Comparison of ENCODE assay signal across 16 cellular contexts in genomic region chr7:134712196-134712595, GRCh38.
DNase-seq lines count a peak whose midpoint lies in the region; ATAC-seq and TF ChIP-seq lines count a peak whose summit lies in the region.
"Had no signal": no experiment of that assay in that cellular context is flagged by ENCODE, and none has a peak within 500 bp of the region (broad histone marks: within the 10 kb centered on the region; RNA-seq: fewer than 3 reads in every experiment).

No MANE protein-coding gene starts in this region.

- TF ChIP-seq CTCF in SK-N-SH (IDR thresholded peaks at IDR 0.05) (no peak), gastroesophageal sphincter (IDR thresholded peaks at IDR 0.05) (no peak), uterus (IDR thresholded peaks at IDR 0.05) (no peak), right lobe of liver (IDR thresholded peaks at IDR 0.05) (no peak)

- no peaks in the 10 kb centered on the region for H3K27me3 ChIP-seq in SK-N-SH (ENCODE audit: insufficient read depth)
- H3K27me3 ChIP-seq in gastroesophageal sphincter = no peaks in the 10 kb centered on the region
- H3K27me3 ChIP-seq in uterus = no peaks in the 10 kb centered on the region
- no peaks in the 10 kb centered on the region for H3K27me3 ChIP-seq in right lobe of liver
- H3K27me3 ChIP-seq: neural progenitor cell, vagina had no signal

- CTCF ChIA-PET in SK-N-SH (lab: Yijun Ruan, JAX) = no interaction called here

- H3K9me3 ChIP-seq in SK-N-SH (no peaks in the 10 kb centered on the region), gastroesophageal sphincter (no peaks in the 10 kb centered on the region), uterus (no peaks in the 10 kb centered on the region), right lobe of liver (no peaks in the 10 kb centered on the region)
- H3K9me3 ChIP-seq: vagina had no signal

- no peaks in the 10 kb centered on the region for H3K36me3 ChIP-seq in SK-N-SH (replicated peaks in 1 of 2; ENCODE audit: control insufficient read depth in 1 of 2, insufficient read depth in 2 of 2, low read length in 1 of 2)
- no peaks in the 10 kb centered on the region for H3K36me3 ChIP-seq in gastroesophageal sphincter
- no peaks in the 10 kb centered on the region for H3K36me3 ChIP-seq in uterus
- H3K36me3 ChIP-seq in right lobe of liver = no peaks in the 10 kb centered on the region
- H3K36me3 ChIP-seq: neural progenitor cell, vagina had no signal

- H3K27ac ChIP-seq in SK-N-SH (ENCODE audit: low read depth in 2 of 2, low read length in 1 of 2) (peak overlapping the region in 1 of 2 experiments; percentile 29; a peak in 3 of 4 replicates), gastroesophageal sphincter (peak overlapping the region; percentile 39 to 81 (median 70)), uterus (peak overlapping the region; percentile 18 to 41), right lobe of liver (no peak overlapping the region)
- H3K27ac ChIP-seq: neural progenitor cell, vagina had no signal

- H3K36me3 Mint-ChIP-seq in activated naive CD8-positive, alpha-beta T cell treated with anti-CD3 and anti-CD28 coated beads, Interleukin-2, amount 50 U/mL, for 24 hours (ENCODE audit: low read depth) = no peaks in the 10 kb centered on the region
- H3K36me3 Mint-ChIP-seq in activated naive CD8-positive, alpha-beta T cell treated with anti-CD3 and anti-CD28 coated beads for 36 hours = no peaks in the 10 kb centered on the region
- H3K36me3 Mint-ChIP-seq: CD8-positive, alpha-beta memory T cell; neural progenitor cell had no signal

- H3K79me2 ChIP-seq in SK-N-SH (ENCODE audit: insufficient read depth) = no peaks in the 10 kb centered on the region

- no peak overlapping the region for H3K4me2 ChIP-seq in SK-N-SH
- H3K4me2 ChIP-seq: neural progenitor cell had no signal

- no peak overlapping the region for H3K4me3 ChIP-seq in SK-N-SH (ENCODE audit: low read depth in 2 of 2, low read length in 1 of 2)
- H3K4me3 ChIP-seq in gastroesophageal sphincter = no peak overlapping the region
- H3K4me3 ChIP-seq in uterus = no peak overlapping the region
- H3K4me3 ChIP-seq in right lobe of liver = no peak overlapping the region
- H3K4me3 ChIP-seq: neural progenitor cell, vagina had no signal

- POLR2A ChIA-PET in SK-N-SH (lab: Yijun Ruan, JAX) = no interaction called here

- H3K4me1 ChIP-seq in SK-N-SH (ENCODE audit: control insufficient read depth in 1 of 2, insufficient read depth in 2 of 2, low read depth in 1 of 2, low read length in 1 of 2) = peaks cover 4 to 7% of the 10 kb centered on the region in 2 experiments; a peak in 1 of 4 replicates
- H3K4me1 ChIP-seq in gastroesophageal sphincter = peaks cover 3 to 38% (median 7%) of the 10 kb centered on the region in 3 donors
- H3K4me1 ChIP-seq in uterus = no peaks in the 10 kb centered on the region
- H3K4me1 ChIP-seq in right lobe of liver = peaks cover 0 to 4% (median 0%) of the 10 kb centered on the region in 4 donors
- H3K4me1 ChIP-seq: neural progenitor cell, vagina had no signal

- WGBS in SK-N-SH (ENCODE audit: low lambda C conversion rate) = 83% methylated on average over 4 of the region's 4 CpGs
- 81 to 92% methylated on average over 4 of the region's 4 CpGs for WGBS in gastroesophageal sphincter (ENCODE audit: low coverage in 1 of 2), 2 donors
- WGBS in right lobe of liver (ENCODE audit: insufficient coverage, low coverage, low lambda C conversion rate, missing lambda C conversion rate) = 75% methylated on average over 4 of the region's 4 CpGs

- H3K9me2 ChIP-seq in SK-N-SH = no peaks in the 10 kb centered on the region

- TF ChIP-seq EP300 in SK-N-SH (IDR thresholded peaks at IDR 0.05; ENCODE audit: borderline replicate concordance in 1 of 2, low read depth in 1 of 2, low read length in 1 of 2) = no peak
- no peak for TF ChIP-seq EP300 in gastroesophageal sphincter (IDR thresholded peaks at IDR 0.05)

- H3K27me3 Mint-ChIP-seq in activated naive CD8-positive, alpha-beta T cell treated with anti-CD3 and anti-CD28 coated beads, Interleukin-2, amount 50 U/mL, for 24 hours = no peaks in the 10 kb centered on the region
- H3K27me3 Mint-ChIP-seq in activated naive CD8-positive, alpha-beta T cell treated with anti-CD3 and anti-CD28 coated beads for 36 hours = no peaks in the 10 kb centered on the region

- peak overlapping the region; percentile 27 for H3K4me3 Mint-ChIP-seq in activated naive CD8-positive, alpha-beta T cell treated with anti-CD3 and anti-CD28 coated beads, Interleukin-2, amount 50 U/mL, for 24 hours
- H3K4me3 Mint-ChIP-seq in activated naive CD8-positive, alpha-beta T cell treated with anti-CD3 and anti-CD28 coated beads for 36 hours = no peak overlapping the region
- H3K4me3 Mint-ChIP-seq: CD8-positive, alpha-beta memory T cell; neural progenitor cell had no signal

- H2AFZ ChIP-seq in SK-N-SH (ENCODE audit: low read depth) = peak overlapping the region; percentile 56; the same call in 1 of the 2 replicates
- H2AFZ ChIP-seq: neural progenitor cell had no signal

- no peak for TF ChIP-seq POLR2A in gastroesophageal sphincter (IDR thresholded peaks at IDR 0.05)
- TF ChIP-seq POLR2A in uterus (IDR thresholded peaks at IDR 0.05) = no peak
- TF ChIP-seq POLR2A in right lobe of liver (IDR thresholded peaks at IDR 0.05) = no peak

- ATAC-seq in activated naive CD8-positive, alpha-beta T cell treated with anti-CD3 and anti-CD28 coated beads, Interleukin-2, amount 50 U/mL, for 24 hours = no peak
- ATAC-seq in gastroesophageal sphincter (no peak), right lobe of liver (no peak)

- no peak for TF ChIP-seq RAD21 in SK-N-SH (IDR thresholded peaks at IDR 0.05; ENCODE audit: low read length)

- no peak overlapping the region for H3K27ac Mint-ChIP-seq in activated naive CD8-positive, alpha-beta T cell treated with anti-CD3 and anti-CD28 coated beads, Interleukin-2, amount 50 U/mL, for 24 hours
- H3K27ac Mint-ChIP-seq in activated naive CD8-positive, alpha-beta T cell treated with anti-CD3 and anti-CD28 coated beads for 36 hours = no peak overlapping the region
- H3K27ac Mint-ChIP-seq: neural progenitor cell had no signal

- no peak for DNase-seq in activated naive CD8-positive, alpha-beta T cell treated with anti-CD3 and anti-CD28 coated beads, Interleukin-2, amount 50 U/mL, for 24 hours
- no peak for DNase-seq in activated naive CD8-positive, alpha-beta T cell treated with anti-CD3 and anti-CD28 coated beads for 36 hours
- no peak for DNase-seq in SK-N-SH
- no peak for DNase-seq in uterus
- no peak for DNase-seq in inferior parietal cortex (ENCODE audit: extremely low spot score)
- no peak for DNase-seq in NCI-H1105 (lab: John Stamatoyannopoulos, UW)
- DNase-seq in right lobe of liver = no peak
- DNase-seq: amniotic stem cell; CD8-positive, alpha-beta memory T cell; NCI-H187 treated with DMSO at 0.1 percent for 48 hours; NCI-H446 treated with DMSO at 0.1 percent for 48 hours; Right ventricle myocardium superior; T1000 had no signal

- intact Hi-C loops in uterus (cut with DNase I; ENCODE audit: low total_unique reads) = no loop called here
- intact Hi-C loops in right lobe of liver (cut with DNase I) = no loop called here

- peaks cover 30% of the 10 kb centered on the region for H3K4me1 Mint-ChIP-seq in activated naive CD8-positive, alpha-beta T cell treated with anti-CD3 and anti-CD28 coated beads, Interleukin-2, amount 50 U/mL, for 24 hours
- peaks cover 21% of the 10 kb centered on the region for H3K4me1 Mint-ChIP-seq in activated naive CD8-positive, alpha-beta T cell treated with anti-CD3 and anti-CD28 coated beads for 36 hours
- H3K4me1 Mint-ChIP-seq: neural progenitor cell had no signal

- peaks cover 13% of the 10 kb centered on the region for H3F3A ChIP-seq in SK-N-SH (replicated peaks; ENCODE audit: insufficient read depth)

- H4K20me1 ChIP-seq in SK-N-SH (ENCODE audit: insufficient read depth) = no peaks in the 10 kb centered on the region

- H3K9me3 Mint-ChIP-seq in activated naive CD8-positive, alpha-beta T cell treated with anti-CD3 and anti-CD28 coated beads, Interleukin-2, amount 50 U/mL, for 24 hours = no peaks in the 10 kb centered on the region
- no peaks in the 10 kb centered on the region for H3K9me3 Mint-ChIP-seq in activated naive CD8-positive, alpha-beta T cell treated with anti-CD3 and anti-CD28 coated beads for 36 hours
- H3K9me3 Mint-ChIP-seq: CD8-positive, alpha-beta memory T cell; neural progenitor cell had no signal

- no peak overlapping the region for H3K9ac ChIP-seq in SK-N-SH
- H3K9ac ChIP-seq: neural progenitor cell had no signal

TF ChIP-seq in SK-N-SH, 30 proteins besides CTCF, POLR2A, EP300 and RAD21 (continues in another document):
- TF ChIP-seq TCF12 (IDR thresholded peaks at IDR 0.05) = 0 out of 2 replicates have a peak, but pooled peaks have one; percentile 21
- no peak for TF ChIP-seq FOXJ3 (CRISPR knock-in tag; IDR thresholded peaks at IDR 0.05)
- TF ChIP-seq MXI1 (IDR thresholded peaks at IDR 0.05; ENCODE audit: low read depth, low read length) = no peak
- TF ChIP-seq PBX3 (IDR thresholded peaks at IDR 0.05) = no peak
- TF ChIP-seq JUND (IDR thresholded peaks at IDR 0.05) = 0 out of 2 replicates have a peak, but pooled peaks have one; percentile 14

Comparison
In these comparisons a context has a peak if more than half of its experiments do, and no peak if none do; other contexts are left out.
1. H3K27ac ChIP-seq: peak in gastroesophageal sphincter (4 of 4) and uterus (2 of 2); none in right lobe of liver (0 of 3).